ENCODE assay signal across 21 cellular contexts in genomic region chr17:27816946-27817345, GRCh38. TPM values are rescaled to one million over a fixed set of nuclear protein-coding genes. Genes with fewer than 3 reads are reported as not detected.
A peak's percentile ranks its signal among the peaks of the same experiment; 100 is the strongest.
DNase-seq lines count a peak whose midpoint lies in the region; ATAC-seq and TF ChIP-seq lines count a peak whose summit lies in the region.
"Had no signal": no experiment of that assay in that cellular context is flagged by ENCODE, and none has a peak within 500 bp of the region (broad histone marks: within the 10 kb centered on the region; RNA-seq: fewer than 3 reads in every experiment).

No MANE protein-coding gene starts in this region.

- H4K8ac ChIP-seq in IMR-90 (ENCODE audit: low read depth in 2 of 2, low read length in 2 of 2) (no peak overlapping the region), trophoblast cell (ENCODE audit: low read depth, low read length) (no peak overlapping the region)

- no peak for TF ChIP-seq POLR2A in IMR-90 (IDR thresholded peaks at IDR 0.05; ENCODE audit: low read depth, low read length)

- H3K18ac ChIP-seq in IMR-90 (ENCODE audit: low read depth, low read length) (no peak overlapping the region), trophoblast cell (ENCODE audit: low read length) (no peak overlapping the region)

- H3K9ac ChIP-seq in IMR-90 (ENCODE audit: low read depth, low read length), result no peak overlapping the region
- no peak overlapping the region for H3K9ac ChIP-seq in trophoblast cell (ENCODE audit: low read length)
- H3K9ac ChIP-seq: BLaER1, KMS-11 had no signal

- no peak overlapping the region for H3K4me3 Mint-ChIP-seq in central memory CD8-positive, alpha-beta T cell
- H3K4me3 Mint-ChIP-seq: CD4-positive, CD25-positive, alpha-beta regulatory T cell; IgD-negative memory B cell had no signal

- H4K5ac ChIP-seq in IMR-90 (ENCODE audit: low read depth, low read length), result no peak overlapping the region

- no peak overlapping the region for H3K56ac ChIP-seq in IMR-90 (ENCODE audit: extremely low read depth, insufficient read depth, low read length)

- 60% methylated on average over 2 of the region's 3 CpGs; no CpG with 5 or more reads in 1 of the 2 experiments for WGBS in IMR-90 (ENCODE audit: extremely low coverage in 2 of 2, insufficient read length in 1 of 2), 2 experiments
- no CpG with 5 or more reads among the region's 3 CpGs for WGBS in trophoblast cell (ENCODE audit: extremely low coverage, insufficient coverage, insufficient read length)

- H3K36me3 Mint-ChIP-seq in central memory CD8-positive, alpha-beta T cell (ENCODE audit: insufficient read depth), result no peaks in the 10 kb centered on the region
- H3K36me3 Mint-ChIP-seq: CD4-positive, CD25-positive, alpha-beta regulatory T cell had no signal

- no peaks in the 10 kb centered on the region for H4K20me1 ChIP-seq in IMR-90 (ENCODE audit: insufficient read depth, low read length)
- H4K20me1 ChIP-seq: BLaER1 had no signal

- BruUV-seq in IMR-90 (replicated peaks; lab: Mats Ljungman, UMichigan), result no TSS peak

- no peak overlapping the region for H2BK5ac ChIP-seq in IMR-90 (ENCODE audit: low read depth, low read length, poor library complexity, severe bottlenecking)
- H2BK5ac ChIP-seq in trophoblast cell (ENCODE audit: low read depth, low read length, poor library complexity), result no peak overlapping the region

- ATAC-seq in IMR-90 (ENCODE audit: low read depth), result no peak
- no peak for ATAC-seq in central memory CD8-positive, alpha-beta T cell (replicated peaks; ENCODE audit: extremely low read depth, poor library complexity, severe bottlenecking)
- no peak for ATAC-seq in GM21825 (IDR thresholded peaks at IDR 0.05; ENCODE audit: unreplicated experiment)

- no peak overlapping the region for H4K12ac ChIP-seq in trophoblast cell (ENCODE audit: low read depth, low read length)

- intact Hi-C loops in IMR-90 (cut with micrococcal nuclease), result no loop called here

- no peak overlapping the region for H2BK15ac ChIP-seq in IMR-90 (ENCODE audit: low read depth, low read length)

- H3K23ac ChIP-seq in IMR-90 (ENCODE audit: low read depth, low read length), result no peak overlapping the region
- H3K23ac ChIP-seq in trophoblast cell (ENCODE audit: low read length), result no peak overlapping the region

- peaks cover 11% of the 10 kb centered on the region for H3K9me3 Mint-ChIP-seq in central memory CD8-positive, alpha-beta T cell

- CTCF ChIA-PET in IMR-90 (lab: Yijun Ruan, JAX), result no interaction called here

- no peak for TF ChIP-seq RAD21 in IMR-90 (IDR thresholded peaks at IDR 0.05; ENCODE audit: low read length)

- H3K27ac ChIP-seq in IMR-90 (ENCODE audit: insufficient read depth, low read length) (no peak overlapping the region), trophoblast cell (ENCODE audit: low read depth, low read length) (no peak overlapping the region)
- H3K27ac ChIP-seq: BLaER1, KMS-11, Peyer's patch had no signal

- no peak overlapping the region for H2BK20ac ChIP-seq in IMR-90 (ENCODE audit: low read depth, low read length)

- POLR2A ChIA-PET in IMR-90 (lab: Charles Lee; ENCODE audit: unreplicated experiment), result no interaction called here

- H3K4me2 ChIP-seq in IMR-90 (ENCODE audit: low read depth, low read length), result no peak overlapping the region
- H3K4me2 ChIP-seq in trophoblast cell (ENCODE audit: low read length), result no peak overlapping the region
- H3K4me2 ChIP-seq: BLaER1, KMS-11 had no signal

- dilution Hi-C loops in IMR-90 (cut with HindIII; ENCODE audit: low sequenced_read_pairs, unreplicated experiment), result no loop called here

- in situ Hi-C loops in IMR-90 (cut with MboI; ENCODE audit: low sequenced_read_pairs), result no loop called here

- H3K14ac ChIP-seq in IMR-90 (replicated peaks; ENCODE audit: low read depth, low read length), result no peak overlapping the region
- no peak overlapping the region for H3K14ac ChIP-seq in trophoblast cell (ENCODE audit: low read length)

- H3K4ac ChIP-seq in IMR-90 (ENCODE audit: low read depth, low read length) (no peak overlapping the region), trophoblast cell (ENCODE audit: low read depth, low read length) (no peak overlapping the region)

- no peak overlapping the region for H2AK9ac ChIP-seq in IMR-90 (replicated peaks; ENCODE audit: low read depth, low read length, poor library complexity)

- H3K27ac Mint-ChIP-seq in central memory CD8-positive, alpha-beta T cell (ENCODE audit: low read depth), result peak overlapping the region; percentile 49
- H3K27ac Mint-ChIP-seq: CD4-positive, CD25-positive, alpha-beta regulatory T cell; IgD-negative memory B cell had no signal

- H3K9me1 ChIP-seq in IMR-90 (ENCODE audit: insufficient read depth, low read length), result no peaks in the 10 kb centered on the region

- DNase-seq in NCI-H2171 treated with DMSO at 0.1 percent for 48 hours (lab: John Stamatoyannopoulos, UW) (peak; percentile 27), NCI-H2171 (lab: John Stamatoyannopoulos, UW) (no peak), IMR-90 (no peak), trophoblast cell (peak; percentile 68 to 78), amygdala (lab: John Stamatoyannopoulos, UW) (no peak)
- no peak for DNase-seq in central memory CD8-positive, alpha-beta T cell (ENCODE audit: low spot score in 2 of 2)
- DNase-seq: CD4-positive, CD25-positive, alpha-beta regulatory T cell; DMS79 treated with DMSO at 0.1 percent for 48 hours; GF-D8; HCEC 1CT; MM.1S; NCI-H1694; NCI-H2029 treated with DMSO at 0.1 percent for 48 hours; OCI-M1; Peyer's patch; SHP77 treated with DMSO at 0.1 percent for 48 hours had no signal

- H3K79me2 ChIP-seq in trophoblast cell (ENCODE audit: control insufficient read depth, insufficient read depth, low read length, poor library complexity), result no peaks in the 10 kb centered on the region

- H3K4me3 ChIP-seq in IMR-90 (ENCODE audit: insufficient read depth, low read depth, low read length) (no peak overlapping the region), trophoblast cell (ENCODE audit: low read depth, low read length) (no peak overlapping the region)
- H3K4me3 ChIP-seq: BLaER1, Peyer's patch had no signal

- H3K27me3 ChIP-seq in IMR-90 (ENCODE audit: control insufficient read depth, insufficient read depth, low read length) (peaks cover 3% of the 10 kb centered on the region; the same call in 1 of the 2 replicates), trophoblast cell (ENCODE audit: insufficient read depth, low read length) (no peaks in the 10 kb centered on the region)
- H3K27me3 ChIP-seq: BLaER1, Peyer's patch had no signal

- H3K4me1 ChIP-seq in IMR-90 (ENCODE audit: control insufficient read depth, insufficient read depth, low read length), result no peaks in the 10 kb centered on the region
- H3K4me1 ChIP-seq in trophoblast cell (ENCODE audit: control insufficient read depth in 1 of 2, insufficient read depth in 2 of 2, low read length in 2 of 2), result peaks cover under 1% of the 10 kb centered on the region in 2 experiments
- H3K4me1 ChIP-seq: BLaER1 had no signal

- H4K91ac ChIP-seq in IMR-90 (ENCODE audit: insufficient read depth, low read depth, low read length), result no peak overlapping the region
- no peak overlapping the region for H4K91ac ChIP-seq in trophoblast cell (ENCODE audit: low read depth, low read length)

- no peaks in the 10 kb centered on the region for H3K27me3 Mint-ChIP-seq in central memory CD8-positive, alpha-beta T cell
- H3K27me3 Mint-ChIP-seq: IgD-negative memory B cell had no signal

- H2AFZ ChIP-seq in IMR-90 (replicated peaks; ENCODE audit: low read length, poor library complexity) (peak overlapping the region; percentile 9), trophoblast cell (ENCODE audit: insufficient read depth, low read length, poor library complexity) (no peak overlapping the region)

- no peaks in the 10 kb centered on the region for H3K4me1 Mint-ChIP-seq in central memory CD8-positive, alpha-beta T cell
- H3K4me1 Mint-ChIP-seq: CD4-positive, CD25-positive, alpha-beta regulatory T cell; IgD-negative memory B cell had no signal

- H2AK5ac ChIP-seq in IMR-90 (ENCODE audit: low read depth, low read length) (no peak overlapping the region), trophoblast cell (ENCODE audit: low read length) (no peak overlapping the region)

- no peak for TF ChIP-seq CTCF in IMR-90 (conservative IDR thresholded peaks at IDR 0.05; ENCODE audit: low read depth, low read length)

- no peak overlapping the region for H2BK12ac ChIP-seq in trophoblast cell (ENCODE audit: low read length)

- H2BK120ac ChIP-seq in IMR-90 (ENCODE audit: low read depth, low read length), result no peak overlapping the region
- H2BK120ac ChIP-seq in trophoblast cell (ENCODE audit: insufficient read depth, low read length, poor library complexity), result no peak overlapping the region

- H3K9me3 ChIP-seq in IMR-90 (ENCODE audit: control insufficient read depth, insufficient read depth, low read length) (peaks cover 4% of the 10 kb centered on the region; the same call in 1 of the 2 replicates), trophoblast cell (ENCODE audit: insufficient read depth, low read depth, low read length) (peaks cover 3% of the 10 kb centered on the region)

- H3K36me3 ChIP-seq in IMR-90 (ENCODE audit: control insufficient read depth, insufficient read depth, low read length) (no peaks in the 10 kb centered on the region), trophoblast cell (ENCODE audit: control insufficient read depth in 1 of 2, insufficient read depth in 2 of 2, low read length in 2 of 2) (no peaks in the 10 kb centered on the region)
- H3K36me3 ChIP-seq: BLaER1, Peyer's patch had no signal

- no peaks in the 10 kb centered on the region for H3K79me1 ChIP-seq in IMR-90 (ENCODE audit: low read depth in 1 of 2, low read length in 2 of 2)
- no peaks in the 10 kb centered on the region for H3K79me1 ChIP-seq in trophoblast cell (ENCODE audit: low read length)

TF ChIP-seq in IMR-90, 13 proteins besides CTCF, POLR2A, EP300 and RAD21 (continues in another document):
- TF ChIP-seq RFX5 (IDR thresholded peaks at IDR 0.05; ENCODE audit: low read depth, low read length) (no peak), CHD1 (IDR thresholded peaks at IDR 0.05; ENCODE audit: low read depth, low read length) (no peak), CEBPB (IDR thresholded peaks at IDR 0.05; ENCODE audit: low read depth, low read length) (no peak), MXI1 (IDR thresholded peaks at IDR 0.05; ENCODE audit: borderline replicate concordance, low read depth, low read length) (no peak)

RNA-seq across cellular contexts. Expression of gene NOS2, which starts 16.6 kb away (rescaled TPM):
- under 0.01 TPM in 1 of 2 replicates, not detected in the other for total RNA-seq in IMR-90 (2012; rRNA removed)
- polyA plus RNA-seq in IMR-90 (2012; rRNA removed), result 0.03 TPM in 1 of 2 replicates, not detected in the other
- polyA plus RNA-seq in IMR-90 (2012; cell fraction: cytosol; rRNA removed), result 0.01 TPM in 1 of 2 replicates, not detected in the other
- 0.03 TPM in 1 of 2 replicates, not detected in the other for polyA plus RNA-seq in IMR-90 (2012; cell fraction: nucleus; rRNA removed; ENCODE audit: low replicate concordance)
- 64.6 and 66.1 TPM in 2 replicates for polyA plus RNA-seq in trophoblast cell (2013)
- polyA plus RNA-seq: AG04450; CD4-positive, CD25-positive, alpha-beta regulatory T cell had no signal

Comparison
In these comparisons a context has a peak if more than half of its experiments do, and no peak if none do; other contexts are left out.
1. DNase-seq: peak in NCI-H2171 treated with DMSO at 0.1 percent for 48 hours (single experiment) and trophoblast cell (2 of 2); none in NCI-H2171 (single experiment), IMR-90 (single experiment), central memory CD8-positive, alpha-beta T cell (0 of 2) and amygdala (0 of 56).